In genomic region chr7:14332155-14332554, GRCh38 we compare ENCODE assay signal across 1 cellular context.
TF ChIP-seq lines count a peak whose summit lies in the region.

No MANE protein-coding gene starts in this region.

TF ChIP-seq in GM23338, 12 proteins besides CTCF, POLR2A, EP300 and RAD21 (continued from another document):
- no peak for TF ChIP-seq ETS1 (IDR thresholded peaks at IDR 0.05)
- no peak for TF ChIP-seq EZH2 (IDR thresholded peaks at IDR 0.05; ENCODE audit: low read depth, unreplicated experiment)
